Comparison of ENCODE assay signal across 29 cellular contexts in genomic region chr2:18433872-18434271, GRCh38.
"Had no signal": no experiment of that assay in that cellular context is flagged by ENCODE, and none has a peak within 500 bp of the region (broad histone marks: within the 10 kb centered on the region; RNA-seq: fewer than 3 reads in every experiment).

No MANE protein-coding gene starts in this region.

- DNase-seq: hypothalamus; immature natural killer cell; kidney; left colon; left lung; lower lobe of right lung; mammary epithelial cell; mesendoderm; naive B cell; natural killer cell; nephron progenitor cell; occipital lobe; psoas muscle; right cardiac atrium; stimulated activated CD4-positive, alpha-beta T cell treated with anti-CD3 and anti-CD28 coated beads, Interleukin-1b, Interleukin-23, amount 100 ng/mL, for 48 hours; stimulated activated CD4-positive, alpha-beta T cell treated with anti-CD3 and anti-CD28 coated beads, Interleukin-2, amount 100 ng/mL, for 48 hours; stimulated activated CD4-positive, alpha-beta T cell treated with anti-CD3 and anti-CD28 coated beads, Interleukin-4, amount 100 ng/mL, for 4 hours; stimulated activated CD8-positive, alpha-beta memory T cell treated with anti-CD3 and anti-CD28 coated beads, Interleukin-4, amount 100 ng/mL, for 48 hours; stimulated activated naive CD4-positive, alpha-beta T cell treated with Interleukin-2 at 50 U/mL for 16 hours; stimulated activated naive CD8-positive, alpha-beta T cell treated with anti-CD3 and anti-CD28 coated beads, Interleukin-15, amount 100 ng/mL, for 72 hours; substantia nigra had no signal

- H3K9ac ChIP-seq: neural progenitor cell, parathyroid adenoma had no signal

- H3K4me2 ChIP-seq: neural progenitor cell, smooth muscle cell had no signal

- FAIRE-seq: islet of Langerhans, kidney had no signal

- H3K36me3 ChIP-seq: left lung, lower lobe of right lung, neural progenitor cell, neutrophil, tibial nerve, vagina had no signal

- H3K27me3 ChIP-seq: left lung, neural progenitor cell, tibial nerve, vagina had no signal

- H3K9me3 ChIP-seq: left lung, lower lobe of right lung, neutrophil, psoas muscle, tibial nerve, vagina had no signal

- H3K79me2 ChIP-seq: parathyroid adenoma had no signal

- H3K4me3 ChIP-seq: left lung, lower lobe of right lung, neural progenitor cell, psoas muscle, smooth muscle cell, tibial nerve, vagina had no signal

- H3K27ac ChIP-seq: left lung, lower lobe of right lung, neural progenitor cell, neutrophil, parathyroid adenoma, psoas muscle, tibial nerve, vagina had no signal

- H2AFZ ChIP-seq: neural progenitor cell, parathyroid adenoma had no signal

- ATAC-seq: left colon; lower lobe of right lung; natural killer cell; psoas muscle; right cardiac atrium; stimulated activated memory B cell treated with anti-CD40 and anti-IgM and Interleukin-4, amounts not matched to agents 10 μg/mL and 1 μg/mL and 100 μg/mL, for 72 hours; stimulated activated naive CD8-positive, alpha-beta T cell treated with anti-CD3 and anti-CD28 coated beads, Interleukin-15, amount 100 ng/mL, for 72 hours had no signal

- H3K4me1 ChIP-seq: neural progenitor cell, parathyroid adenoma had no signal
